ENCODE assay signal across 15 cellular contexts in the genomic region with DNA sequence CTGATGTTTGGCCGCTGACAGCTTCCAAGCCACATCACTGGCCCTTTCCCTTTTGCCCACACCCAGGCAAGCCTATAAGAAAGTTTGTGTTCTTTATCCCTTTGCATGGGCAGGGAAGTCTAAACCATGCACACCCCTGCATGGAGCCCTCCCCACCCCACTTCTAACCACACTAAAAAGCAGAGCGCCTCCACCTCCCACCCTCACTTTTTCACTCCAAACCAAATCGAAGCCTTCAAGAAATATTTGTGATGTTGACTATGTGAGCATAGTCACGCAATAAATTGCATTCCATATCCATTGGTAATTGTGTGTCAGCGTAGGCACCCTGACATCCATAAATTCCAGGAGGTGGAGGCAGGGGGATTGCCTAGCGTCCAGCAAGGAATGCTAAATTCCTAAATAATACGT.
DNase-seq lines count a peak whose midpoint lies in the region; ATAC-seq and TF ChIP-seq lines count a peak whose summit lies in the region.
"Had no signal": no experiment of that assay in that cellular context is flagged by ENCODE, and none has a peak within 500 bp of the region (broad histone marks: within the 10 kb centered on the region; RNA-seq: fewer than 3 reads in every experiment).

No MANE protein-coding gene starts in this region.

- TF ChIP-seq CTCF in dorsolateral prefrontal cortex (IDR thresholded peaks at IDR 0.05 in 54 of 56, conservative IDR thresholded peaks at IDR 0.05 in 2 of 56; ENCODE audit: low read depth in 1 of 56, partially characterized antibody in 56 of 56) = no peak

- H3K27ac ChIP-seq in dorsolateral prefrontal cortex = no peak overlapping the region
- H3K27ac ChIP-seq: ovary, vagina had no signal

- no peaks in the 10 kb centered on the region for H3K9me3 ChIP-seq in MG63
- H3K9me3 ChIP-seq: ovary, vagina had no signal

- intact Hi-C loops in dorsolateral prefrontal cortex (cut with DNase I) = no loop called here

- no peaks in the 10 kb centered on the region for H3K36me3 ChIP-seq in MG63
- H3K36me3 ChIP-seq: ovary, vagina had no signal

- H3K27me3 ChIP-seq in MG63 = no peaks in the 10 kb centered on the region
- H3K27me3 ChIP-seq in dorsolateral prefrontal cortex = peaks cover 0 to 26% (median 4%) of the 10 kb centered on the region in 45 donors
- H3K27me3 ChIP-seq: ovary, vagina had no signal

- no peak for ATAC-seq in HG02798 (IDR thresholded peaks at IDR 0.05; ENCODE audit: poor library complexity, unreplicated experiment)
- ATAC-seq: GM23338, T-helper 17 cell had no signal

- peak; percentile 49 for DNase-seq in GM03348 (ENCODE audit: low spot score)
- peak; percentile 72 for DNase-seq in MG63
- DNase-seq in fibroblast of peridontal ligament (ENCODE audit: extremely low read depth) = peak; percentile 45
- DNase-seq in dorsolateral prefrontal cortex = no peak
- DNase-seq in CD1c-positive myeloid dendritic cell (ENCODE audit: extremely low spot score) = no peak
- DNase-seq in NCI-H1417 (lab: John Stamatoyannopoulos, UW) = no peak
- DNase-seq: activated CD4-positive, CD25-positive, alpha-beta regulatory T cell; C1 segment of cervical spinal cord; NCI-H1048; NCI-H526; ovary; T-helper 17 cell had no signal

- H3K4me3 ChIP-seq in MG63 = no peak overlapping the region
- H3K4me3 ChIP-seq in dorsolateral prefrontal cortex = no peak overlapping the region
- H3K4me3 ChIP-seq: GM23338, ovary, vagina had no signal

Comparison
In these comparisons a context has a peak if more than half of its experiments do, and no peak if none do; other contexts are left out.
1. DNase-seq: peak in GM03348 (single experiment), MG63 (single experiment) and fibroblast of peridontal ligament (single experiment); none in dorsolateral prefrontal cortex (0 of 10), CD1c-positive myeloid dendritic cell (single experiment) and NCI-H1417 (0 of 3).